In the genomic region with DNA sequence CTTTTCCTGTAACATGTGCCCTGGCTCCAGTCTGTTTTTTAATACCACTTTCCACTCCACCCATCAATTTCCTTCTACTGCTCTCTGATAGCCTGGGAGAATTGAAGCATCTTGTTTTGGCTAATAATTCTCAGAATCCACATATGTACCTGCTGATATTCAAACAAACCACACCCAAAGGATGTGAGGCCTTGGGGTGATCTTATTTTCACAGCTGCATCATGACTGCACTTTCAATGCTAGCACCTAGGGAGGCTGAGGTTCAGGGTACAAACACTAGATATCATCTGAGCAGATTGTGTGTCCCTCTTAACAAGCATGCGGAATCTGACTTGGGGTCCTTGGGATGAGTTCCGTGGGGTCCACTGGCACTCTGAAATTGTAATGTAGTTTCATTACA, we compare ENCODE assay signal across 30 cellular contexts. TPM values are rescaled to one million over a fixed set of nuclear protein-coding genes. Genes with fewer than 3 reads are reported as not detected.
"Had no signal": no experiment of that assay in that cellular context is flagged by ENCODE, and none has a peak within 500 bp of the region (broad histone marks: within the 10 kb centered on the region; RNA-seq: fewer than 3 reads in every experiment).

No MANE protein-coding gene starts in this region.

- H3K4me3 Mint-ChIP-seq: activated B cell treated with CpG ODN at 0.5 μM for 24 hours; activated CD8-positive, alpha-beta T cell treated with anti-CD3 and anti-CD28 coated beads, Interleukin-2, amount 10 ng/mL, durations not matched to agents 7 days and 5 days; activated naive CD8-positive, alpha-beta T cell; T-helper 1 cell treated with Interleukin-12 subunit alpha and Interleukin-12 subunit beta and Interleukin-4 antibody, amounts not matched to agents 30 μg/mL and 1 μg/mL, for 36 hours had no signal

- H3K27ac ChIP-seq: adrenal gland had no signal

- H3K27me3 Mint-ChIP-seq: activated naive CD8-positive, alpha-beta T cell had no signal

- H3K4me3 ChIP-seq: adrenal gland, SJSA1 had no signal

- DNase-seq: activated B cell treated with CpG ODN at 0.5 μM for 24 hours; activated CD4-positive, alpha-beta T cell treated with anti-CD3 and anti-CD28 coated beads for 1 hour; activated CD4-positive, alpha-beta T cell treated with anti-CD3 and anti-CD28 coated beads, Interleukin-2, amount 50 U/mL, for 1 hour; activated CD8-positive, alpha-beta memory T cell treated with anti-CD3 and anti-CD28 coated beads, Interleukin-2, amount 50 U/mL, for 48 hours; activated CD8-positive, alpha-beta T cell treated with anti-CD3 and anti-CD28 coated beads, Interleukin-2, amount 10 ng/mL, durations not matched to agents 7 days and 5 days; activated effector memory CD4-positive, alpha-beta T cell treated with Interleukin-2 at 50 U/mL for 16 hours; activated naive CD4-positive, alpha-beta T cell treated with Interleukin-2 at 50 U/mL for 16 hours; activated T-cell treated with anti-CD3 and anti-CD28 coated beads, Interleukin-2, amount 50 U/mL, for 1 hour; adrenal gland; anterior cingulate cortex; cerebellar nuclear complex; MM.1S; NCI-H1105 treated with DMSO at 0.1 percent for 48 hours; NCI-H1436 treated with DMSO at 0.1 percent for 48 hours; NCI-H187; NCI-H2081; NCI-H446; NCI-H524; NCI-H82; PC-3; SHP77; SW 1271; T1000 had no signal

- H3K36me3 ChIP-seq: adrenal gland, SJSA1 had no signal

- H3K4me1 ChIP-seq: adrenal gland had no signal

- H3K27me3 ChIP-seq: adrenal gland, SJSA1 had no signal

- FAIRE-seq: colon, RCC 7860, TTC549 had no signal

- H3K27ac Mint-ChIP-seq: activated B cell treated with CpG ODN at 0.5 μM for 24 hours; activated CD8-positive, alpha-beta T cell treated with anti-CD3 and anti-CD28 coated beads, Interleukin-2, amount 10 ng/mL, durations not matched to agents 7 days and 5 days; activated naive CD8-positive, alpha-beta T cell; T-helper 1 cell treated with Interleukin-12 subunit alpha and Interleukin-12 subunit beta and Interleukin-4 antibody, amounts not matched to agents 30 μg/mL and 1 μg/mL, for 36 hours had no signal

- ATAC-seq: activated CD8-positive, alpha-beta T cell treated with anti-CD3 and anti-CD28 coated beads, Interleukin-2, amount 10 ng/mL, durations not matched to agents 7 days and 5 days; PC-3; SK-N-SH treated with all-trans-retinoic acid at 6 μM for 48 hours had no signal

RNA-seq across cellular contexts. Expression of a gene that starts 12.7 kb away (rescaled TPM):
- total RNA-seq: activated B cell treated with CpG ODN at 0.5 μM for 24 hours; activated CD8-positive, alpha-beta T cell treated with anti-CD3 and anti-CD28 coated beads, Interleukin-2, amount 10 ng/mL, durations not matched to agents 7 days and 5 days; PC-3 had no signal
